30 cellular contexts compared by ENCODE assay signal in the genomic region with DNA sequence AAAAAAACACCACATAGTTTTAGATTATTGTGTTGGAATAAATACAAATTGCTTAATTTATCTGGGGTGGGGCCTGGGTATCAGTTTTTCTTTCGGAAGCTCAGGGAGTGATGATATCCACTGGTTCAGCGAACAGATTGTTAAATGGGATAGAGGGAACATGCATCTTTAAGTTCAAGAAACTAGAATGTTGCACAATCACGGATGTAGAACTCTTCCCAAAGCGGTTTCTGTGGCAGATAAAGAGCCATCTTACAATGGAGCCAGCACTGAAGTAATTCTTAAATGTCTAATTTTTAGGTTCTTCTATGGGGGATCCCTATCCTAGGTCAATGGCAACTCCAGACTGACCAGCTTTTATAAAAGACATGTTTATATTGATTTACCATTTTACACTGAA. TPM values are rescaled to one million over a fixed set of nuclear protein-coding genes. Genes with fewer than 3 reads are reported as not detected.
"Had no signal": no experiment of that assay in that cellular context is flagged by ENCODE, and none has a peak within 500 bp of the region (broad histone marks: within the 10 kb centered on the region; RNA-seq: fewer than 3 reads in every experiment).

No MANE protein-coding gene starts in this region.

- H3K9ac ChIP-seq: neural progenitor cell had no signal

- H2AFZ ChIP-seq: hepatocyte, neural progenitor cell had no signal

- H3K4me1 ChIP-seq: heart right ventricle, testis, tibial nerve, uterus had no signal

- H3K4me3 ChIP-seq: heart right ventricle, hepatocyte, left ventricle myocardium inferior, lung, mucosa of descending colon, neural progenitor cell, ovary, right atrium auricular region, skin epidermis, stomach, testis, tibial nerve, uterus had no signal

- ATAC-seq: heart right ventricle; mucosa of descending colon; naive thymus-derived CD4-positive, alpha-beta T cell; sciatic nerve; stimulated activated naive B cell treated with anti-CD40 and anti-IgM and Interleukin-4, amounts not matched to agents 10 μg/mL and 1 μg/mL and 100 μg/mL, for 72 hours; stimulated activated naive CD8-positive, alpha-beta T cell treated with anti-CD3 and anti-CD28 coated beads, Interleukin-15, Interleukin-2, amounts not matched to agents 100 U/mL and 50 U/mL, for 24 hours had no signal

- H3K27ac Mint-ChIP-seq: nephron, neural progenitor cell, progenitor cell of endocrine pancreas, type B pancreatic cell had no signal

- DNase-seq: heart right ventricle; islet precursor cell; left ventricle myocardium inferior; midbrain; mucosa of descending colon; naive thymus-derived CD4-positive, alpha-beta T cell; occipital lobe; ovary; stimulated activated CD4-positive, alpha-beta T cell treated with anti-CD3 and anti-CD28 coated beads, Interleukin-12 subunit alpha, Interleukin-12 subunit beta, amount 100 ng/mL, for 4 hours; stimulated activated CD4-positive, alpha-beta T cell treated with anti-CD3 and anti-CD28 coated beads, Interleukin-15, amount 100 ng/mL, for 24 hours; stimulated activated CD4-positive, alpha-beta T cell treated with anti-CD3 and anti-CD28 coated beads, Interleukin-2, amount 100 ng/mL, for 24 hours; stimulated activated CD4-positive, alpha-beta T cell treated with anti-CD3 and anti-CD28 coated beads, Interleukin-4, amount 100 ng/mL, for 1 hour; stimulated activated naive B cell treated with anti-CD40 and anti-IgM and Interleukin-4, amounts not matched to agents 10 μg/mL and 1 μg/mL and 100 μg/mL, for 72 hours; stimulated activated naive CD8-positive, alpha-beta T cell treated with anti-CD3 and anti-CD28 coated beads, Interleukin-15, Interleukin-2, amounts not matched to agents 100 U/mL and 50 U/mL, for 24 hours; stomach; testis; uterus had no signal

- H3K9me3 ChIP-seq: heart right ventricle, left ventricle myocardium inferior, mucosa of descending colon, neutrophil, ovary, right atrium auricular region, stomach, testis, tibial nerve, uterus had no signal

- H3K27me3 ChIP-seq: heart right ventricle, hepatocyte, neural progenitor cell, neutrophil, ovary, right atrium auricular region, stomach, testis, tibial nerve, uterus had no signal

- H3K36me3 ChIP-seq: ovary, uterus had no signal

- H3K4me2 ChIP-seq: hepatocyte, neural progenitor cell had no signal

- H3K9me3 Mint-ChIP-seq: naive thymus-derived CD4-positive, alpha-beta T cell; nephron; neural progenitor cell; stimulated activated naive B cell treated with anti-CD40 and anti-IgM and Interleukin-4, amounts not matched to agents 10 μg/mL and 1 μg/mL and 100 μg/mL, for 72 hours; type B pancreatic cell had no signal

- H3K27me3 Mint-ChIP-seq: naive thymus-derived CD4-positive, alpha-beta T cell; progenitor cell of endocrine pancreas; stimulated activated naive B cell treated with anti-CD40 and anti-IgM and Interleukin-4, amounts not matched to agents 10 μg/mL and 1 μg/mL and 100 μg/mL, for 72 hours; type B pancreatic cell had no signal

- H3K27ac ChIP-seq: heart right ventricle, hepatocyte, left ventricle myocardium inferior, neural progenitor cell, neutrophil, ovary, right atrium auricular region, skin epidermis, stomach, testis, tibial nerve, uterus had no signal

- H3K4me3 Mint-ChIP-seq: naive thymus-derived CD4-positive, alpha-beta T cell; nephron; neural progenitor cell; stimulated activated naive B cell treated with anti-CD40 and anti-IgM and Interleukin-4, amounts not matched to agents 10 μg/mL and 1 μg/mL and 100 μg/mL, for 72 hours; type B pancreatic cell had no signal

RNA-seq across cellular contexts. Expression of a gene that starts 32.1 kb away (rescaled TPM):
- total RNA-seq: kidney epithelial cell, myocyte, progenitor cell of endocrine pancreas had no signal
- polyA plus RNA-seq: naive thymus-derived CD4-positive, alpha-beta T cell had no signal
